2 cellular contexts compared by ENCODE assay signal in the genomic region with DNA sequence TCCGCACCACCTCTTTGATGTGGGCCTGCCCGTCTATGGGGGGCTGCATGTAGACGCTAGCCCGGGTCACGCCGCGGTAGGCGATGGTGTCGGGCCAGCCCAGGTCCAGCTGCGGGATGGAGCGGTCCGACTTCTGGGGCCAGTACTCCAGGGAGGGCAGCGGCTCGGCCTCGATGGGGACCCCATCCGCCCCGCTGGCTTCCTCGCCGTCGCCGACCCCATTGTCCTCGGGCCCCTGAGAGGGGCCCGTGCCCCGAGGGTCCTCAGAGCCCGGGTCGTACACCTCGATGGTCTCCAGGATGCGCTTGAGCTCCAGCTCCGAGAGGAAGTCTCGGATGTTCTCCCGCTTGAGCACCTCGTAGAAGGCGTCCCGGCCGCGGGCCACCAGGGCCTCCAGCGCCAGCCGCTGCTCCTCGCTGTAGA.
TF ChIP-seq lines count a peak whose summit lies in the region.

No MANE protein-coding gene starts in this region.

TF ChIP-seq in SK-N-SH, 30 proteins besides CTCF, POLR2A, EP300 and RAD21 (continued from another document):
- TF ChIP-seq MEF2A (IDR thresholded peaks at IDR 0.05; ENCODE audit: borderline replicate concordance, low read depth) (no peak), GABPA (IDR thresholded peaks at IDR 0.05; ENCODE audit: low read depth) (no peak), RCOR1 (IDR thresholded peaks at IDR 0.05; ENCODE audit: low read length) (no peak)
- TF ChIP-seq, protein P1, sequence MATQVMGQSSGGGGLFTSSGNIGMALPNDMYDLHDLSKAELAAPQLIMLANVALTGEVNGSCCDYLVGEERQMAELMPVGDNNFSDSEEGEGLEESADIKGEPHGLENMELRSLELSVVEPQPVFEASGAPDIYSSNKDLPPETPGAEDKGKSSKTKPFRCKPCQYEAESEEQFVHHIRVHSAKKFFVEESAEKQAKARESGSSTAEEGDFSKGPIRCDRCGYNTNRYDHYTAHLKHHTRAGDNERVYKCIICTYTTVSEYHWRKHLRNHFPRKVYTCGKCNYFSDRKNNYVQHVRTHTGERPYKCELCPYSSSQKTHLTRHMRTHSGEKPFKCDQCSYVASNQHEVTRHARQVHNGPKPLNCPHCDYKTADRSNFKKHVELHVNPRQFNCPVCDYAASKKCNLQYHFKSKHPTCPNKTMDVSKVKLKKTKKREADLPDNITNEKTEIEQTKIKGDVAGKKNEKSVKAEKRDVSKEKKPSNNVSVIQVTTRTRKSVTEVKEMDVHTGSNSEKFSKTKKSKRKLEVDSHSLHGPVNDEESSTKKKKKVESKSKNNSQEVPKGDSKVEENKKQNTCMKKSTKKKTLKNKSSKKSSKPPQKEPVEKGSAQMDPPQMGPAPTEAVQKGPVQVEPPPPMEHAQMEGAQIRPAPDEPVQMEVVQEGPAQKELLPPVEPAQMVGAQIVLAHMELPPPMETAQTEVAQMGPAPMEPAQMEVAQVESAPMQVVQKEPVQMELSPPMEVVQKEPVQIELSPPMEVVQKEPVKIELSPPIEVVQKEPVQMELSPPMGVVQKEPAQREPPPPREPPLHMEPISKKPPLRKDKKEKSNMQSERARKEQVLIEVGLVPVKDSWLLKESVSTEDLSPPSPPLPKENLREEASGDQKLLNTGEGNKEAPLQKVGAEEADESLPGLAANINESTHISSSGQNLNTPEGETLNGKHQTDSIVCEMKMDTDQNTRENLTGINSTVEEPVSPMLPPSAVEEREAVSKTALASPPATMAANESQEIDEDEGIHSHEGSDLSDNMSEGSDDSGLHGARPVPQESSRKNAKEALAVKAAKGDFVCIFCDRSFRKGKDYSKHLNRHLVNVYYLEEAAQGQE (IDR thresholded peaks at IDR 0.05; ENCODE audit: low read depth, low read length): no peak
- TF ChIP-seq, protein P2, sequence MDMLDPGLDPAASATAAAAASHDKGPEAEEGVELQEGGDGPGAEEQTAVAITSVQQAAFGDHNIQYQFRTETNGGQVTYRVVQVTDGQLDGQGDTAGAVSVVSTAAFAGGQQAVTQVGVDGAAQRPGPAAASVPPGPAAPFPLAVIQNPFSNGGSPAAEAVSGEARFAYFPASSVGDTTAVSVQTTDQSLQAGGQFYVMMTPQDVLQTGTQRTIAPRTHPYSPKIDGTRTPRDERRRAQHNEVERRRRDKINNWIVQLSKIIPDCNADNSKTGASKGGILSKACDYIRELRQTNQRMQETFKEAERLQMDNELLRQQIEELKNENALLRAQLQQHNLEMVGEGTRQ (IDR thresholded peaks at IDR 0.05; ENCODE audit: borderline replicate concordance, low read depth, low read length): no peak
- TF ChIP-seq, protein P3, sequence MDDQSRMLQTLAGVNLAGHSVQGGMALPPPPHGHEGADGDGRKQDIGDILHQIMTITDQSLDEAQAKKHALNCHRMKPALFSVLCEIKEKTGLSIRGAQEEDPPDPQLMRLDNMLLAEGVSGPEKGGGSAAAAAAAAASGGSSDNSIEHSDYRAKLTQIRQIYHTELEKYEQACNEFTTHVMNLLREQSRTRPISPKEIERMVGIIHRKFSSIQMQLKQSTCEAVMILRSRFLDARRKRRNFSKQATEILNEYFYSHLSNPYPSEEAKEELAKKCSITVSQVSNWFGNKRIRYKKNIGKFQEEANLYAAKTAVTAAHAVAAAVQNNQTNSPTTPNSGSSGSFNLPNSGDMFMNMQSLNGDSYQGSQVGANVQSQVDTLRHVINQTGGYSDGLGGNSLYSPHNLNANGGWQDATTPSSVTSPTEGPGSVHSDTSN (IDR thresholded peaks at IDR 0.05): no peak

TF ChIP-seq in SK-N-SH treated with all-trans-retinoic acid at 6 μM for 48 hours, 23 proteins besides CTCF, POLR2A, EP300 and RAD21 (continued from another document):
- TF ChIP-seq, protein P4, sequence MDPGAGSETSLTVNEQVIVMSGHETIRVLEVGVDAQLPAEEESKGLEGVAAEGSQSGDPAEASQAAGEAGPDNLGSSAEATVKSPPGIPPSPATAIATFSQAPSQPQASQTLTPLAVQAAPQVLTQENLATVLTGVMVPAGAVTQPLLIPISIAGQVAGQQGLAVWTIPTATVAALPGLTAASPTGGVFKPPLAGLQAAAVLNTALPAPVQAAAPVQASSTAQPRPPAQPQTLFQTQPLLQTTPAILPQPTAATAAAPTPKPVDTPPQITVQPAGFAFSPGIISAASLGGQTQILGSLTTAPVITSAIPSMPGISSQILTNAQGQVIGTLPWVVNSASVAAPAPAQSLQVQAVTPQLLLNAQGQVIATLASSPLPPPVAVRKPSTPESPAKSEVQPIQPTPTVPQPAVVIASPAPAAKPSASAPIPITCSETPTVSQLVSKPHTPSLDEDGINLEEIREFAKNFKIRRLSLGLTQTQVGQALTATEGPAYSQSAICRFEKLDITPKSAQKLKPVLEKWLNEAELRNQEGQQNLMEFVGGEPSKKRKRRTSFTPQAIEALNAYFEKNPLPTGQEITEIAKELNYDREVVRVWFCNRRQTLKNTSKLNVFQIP (CRISPR knock-in tag; IDR thresholded peaks at IDR 0.05; ENCODE audit: borderline replicate concordance, low read depth): no peak
- TF ChIP-seq CSDC2 (CRISPR knock-in tag; IDR thresholded peaks at IDR 0.05) (no peak), ESRRG (CRISPR knock-in tag; IDR thresholded peaks at IDR 0.05) (no peak), ZNF70 (CRISPR knock-in tag; IDR thresholded peaks at IDR 0.05) (no peak), ZNF8 (CRISPR knock-in tag; IDR thresholded peaks at IDR 0.05) (no peak), ISL1 (CRISPR knock-in tag; IDR thresholded peaks at IDR 0.05) (no peak), ZNF565 (CRISPR knock-in tag; conservative IDR thresholded peaks at IDR 0.05; ENCODE audit: low read depth) (no peak), ARNTL (CRISPR knock-in tag; IDR thresholded peaks at IDR 0.05; ENCODE audit: borderline replicate concordance, low read depth) (no peak), GLIS3 (CRISPR knock-in tag; IDR thresholded peaks at IDR 0.05) (no peak), ZC3H10 (CRISPR knock-in tag; IDR thresholded peaks at IDR 0.05) (no peak), OSR1 (CRISPR knock-in tag; IDR thresholded peaks at IDR 0.05) (no peak), SNAI2 (CRISPR knock-in tag; IDR thresholded peaks at IDR 0.05) (no peak)
- TF ChIP-seq, protein P5, sequence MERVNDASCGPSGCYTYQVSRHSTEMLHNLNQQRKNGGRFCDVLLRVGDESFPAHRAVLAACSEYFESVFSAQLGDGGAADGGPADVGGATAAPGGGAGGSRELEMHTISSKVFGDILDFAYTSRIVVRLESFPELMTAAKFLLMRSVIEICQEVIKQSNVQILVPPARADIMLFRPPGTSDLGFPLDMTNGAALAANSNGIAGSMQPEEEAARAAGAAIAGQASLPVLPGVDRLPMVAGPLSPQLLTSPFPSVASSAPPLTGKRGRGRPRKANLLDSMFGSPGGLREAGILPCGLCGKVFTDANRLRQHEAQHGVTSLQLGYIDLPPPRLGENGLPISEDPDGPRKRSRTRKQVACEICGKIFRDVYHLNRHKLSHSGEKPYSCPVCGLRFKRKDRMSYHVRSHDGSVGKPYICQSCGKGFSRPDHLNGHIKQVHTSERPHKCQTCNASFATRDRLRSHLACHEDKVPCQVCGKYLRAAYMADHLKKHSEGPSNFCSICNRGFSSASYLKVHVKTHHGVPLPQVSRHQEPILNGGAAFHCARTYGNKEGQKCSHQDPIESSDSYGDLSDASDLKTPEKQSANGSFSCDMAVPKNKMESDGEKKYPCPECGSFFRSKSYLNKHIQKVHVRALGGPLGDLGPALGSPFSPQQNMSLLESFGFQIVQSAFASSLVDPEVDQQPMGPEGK (CRISPR knock-in tag; IDR thresholded peaks at IDR 0.05; ENCODE audit: borderline replicate concordance): no peak
- TF ChIP-seq, protein P6, sequence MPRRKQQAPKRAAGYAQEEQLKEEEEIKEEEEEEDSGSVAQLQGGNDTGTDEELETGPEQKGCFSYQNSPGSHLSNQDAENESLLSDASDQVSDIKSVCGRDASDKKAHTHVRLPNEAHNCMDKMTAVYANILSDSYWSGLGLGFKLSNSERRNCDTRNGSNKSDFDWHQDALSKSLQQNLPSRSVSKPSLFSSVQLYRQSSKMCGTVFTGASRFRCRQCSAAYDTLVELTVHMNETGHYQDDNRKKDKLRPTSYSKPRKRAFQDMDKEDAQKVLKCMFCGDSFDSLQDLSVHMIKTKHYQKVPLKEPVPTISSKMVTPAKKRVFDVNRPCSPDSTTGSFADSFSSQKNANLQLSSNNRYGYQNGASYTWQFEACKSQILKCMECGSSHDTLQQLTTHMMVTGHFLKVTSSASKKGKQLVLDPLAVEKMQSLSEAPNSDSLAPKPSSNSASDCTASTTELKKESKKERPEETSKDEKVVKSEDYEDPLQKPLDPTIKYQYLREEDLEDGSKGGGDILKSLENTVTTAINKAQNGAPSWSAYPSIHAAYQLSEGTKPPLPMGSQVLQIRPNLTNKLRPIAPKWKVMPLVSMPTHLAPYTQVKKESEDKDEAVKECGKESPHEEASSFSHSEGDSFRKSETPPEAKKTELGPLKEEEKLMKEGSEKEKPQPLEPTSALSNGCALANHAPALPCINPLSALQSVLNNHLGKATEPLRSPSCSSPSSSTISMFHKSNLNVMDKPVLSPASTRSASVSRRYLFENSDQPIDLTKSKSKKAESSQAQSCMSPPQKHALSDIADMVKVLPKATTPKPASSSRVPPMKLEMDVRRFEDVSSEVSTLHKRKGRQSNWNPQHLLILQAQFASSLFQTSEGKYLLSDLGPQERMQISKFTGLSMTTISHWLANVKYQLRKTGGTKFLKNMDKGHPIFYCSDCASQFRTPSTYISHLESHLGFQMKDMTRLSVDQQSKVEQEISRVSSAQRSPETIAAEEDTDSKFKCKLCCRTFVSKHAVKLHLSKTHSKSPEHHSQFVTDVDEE (CRISPR knock-in tag; IDR thresholded peaks at IDR 0.05): no peak
TF ChIP-seq in SK-N-SH treated with all-trans-retinoic acid at 6 μM for 48 hours: peak in this region for 0.
